Comparison of ENCODE assay signal across 8 cellular contexts in genomic region chr5:43556857-43557593, GRCh38. TPM values are rescaled to one million over a fixed set of nuclear protein-coding genes. Genes with fewer than 3 reads are reported as not detected.
A peak's percentile ranks its signal among the peaks of the same experiment; 100 is the strongest.
DNase-seq lines count a peak whose midpoint lies in the region; ATAC-seq lines count a peak whose summit lies in the region.

Gene PAIP1 (minus strand): TSS chr5:43557077. CDS start chr5:43556846, 231 bp downstream.

- ATAC-seq in GM18907 (IDR thresholded peaks at IDR 0.05; ENCODE audit: unreplicated experiment): peak; percentile 81
- peak; percentile 64 for ATAC-seq in HG03139 (IDR thresholded peaks at IDR 0.05; ENCODE audit: unreplicated experiment)

- DNase-seq in AG20443 (ENCODE audit: low spot score): peak; percentile 95
- peak; percentile 41 for DNase-seq in NCI-H345 treated with DMSO at 0.1 percent for 48 hours (lab: John Stamatoyannopoulos, UW; ENCODE audit: unreplicated experiment)
- DNase-seq in activated CD4-positive, CD25-positive, alpha-beta regulatory T cell treated with anti-CD3 and anti-CD28 coated beads, Interleukin-2, amount 50 U/mL, for 72 hours: peak; percentile 87
- DNase-seq in cerebellum (ENCODE audit: low spot score): peak; percentile 76
- DNase-seq in kidney glomerular epithelial cell (lab: John Stamatoyannopoulos, UW): peak; percentile 71
- DNase-seq in stimulated activated CD4-positive, alpha-beta T cell treated with anti-CD3 and anti-CD28 coated beads, Interleukin-1b, Interleukin-23, amount 100 ng/mL, for 1 hour (ENCODE audit: low read depth in 2 of 2): peak; percentile 47 to 58

RNA-seq across cellular contexts. Expression of gene PAIP1, which starts in this region (rescaled TPM):
- 87.2 TPM for total RNA-seq in cerebellum

Comparison
In these comparisons a context has a peak if more than half of its experiments do, and no peak if none do; other contexts are left out.
1. Peak in every context shown above with its lines: DNase-seq and ATAC-seq.
2. DNase-seq: peak in every context shown above with its lines; median percentile 95 in AG20443; 87 in activated CD4-positive, CD25-positive, alpha-beta regulatory T cell treated with anti-CD3 and anti-CD28 coated beads, Interleukin-2, amount 50 U/mL, for 72 hours; 76 in cerebellum; 71 in kidney glomerular epithelial cell; 52 in stimulated activated CD4-positive, alpha-beta T cell treated with anti-CD3 and anti-CD28 coated beads, Interleukin-1b, Interleukin-23, amount 100 ng/mL, for 1 hour; 41 in NCI-H345 treated with DMSO at 0.1 percent for 48 hours.